In the genomic region with DNA sequence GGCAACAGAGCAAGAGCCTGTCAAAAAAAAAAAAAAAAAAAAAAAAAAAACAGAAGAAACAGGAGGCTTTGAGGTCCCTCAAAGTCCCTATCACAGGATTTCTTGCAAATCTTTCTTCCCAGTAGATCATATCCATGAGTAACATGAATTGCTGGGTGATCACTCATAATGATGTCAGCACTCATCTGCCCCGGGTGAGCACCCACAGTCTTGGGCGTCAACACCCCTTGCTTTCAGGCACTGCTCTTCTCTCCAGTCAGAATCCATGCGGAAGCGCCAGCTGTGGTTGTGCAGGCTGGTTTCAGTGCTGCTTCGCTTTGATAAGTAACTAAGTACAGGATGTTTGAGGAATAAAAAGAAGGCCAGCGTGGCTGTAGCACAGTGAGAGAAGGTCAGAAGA, we compare ENCODE assay signal across 27 cellular contexts.
DNase-seq lines count a peak whose midpoint lies in the region; FAIRE-seq and TF ChIP-seq lines count a peak whose summit lies in the region.
"Had no signal": no experiment of that assay in that cellular context is flagged by ENCODE, and none has a peak within 500 bp of the region (broad histone marks: within the 10 kb centered on the region; RNA-seq: fewer than 3 reads in every experiment).

No MANE protein-coding gene starts in this region.

- in situ Hi-C loops in ACHN (cut with HindIII; ENCODE audit: low pct_ligation_motif_present, low pct_unique_long_range_greater_than_20kb, low sequenced_read_pairs) (no loop called here), GM13977 (cut with MboI; ENCODE audit: low pct_unique_long_range_greater_than_20kb, low sequenced_read_pairs, unreplicated experiment) (no loop called here)

- DNase-seq in ACHN = peak; percentile 93
- peak; percentile 84 for DNase-seq in HK-2 (ENCODE audit: unreplicated experiment)
- peak; percentile 13 for DNase-seq in RPMI8226
- peak; percentile 16 for DNase-seq in fibroblast of mammary gland (ENCODE audit: low read depth)
- no peak for DNase-seq in HTR-8/SVneo (ENCODE audit: insufficient read length, low spot score)
- no peak for DNase-seq in GM13977 (ENCODE audit: low spot score)
- no peak for DNase-seq in NCI-H128 (lab: John Stamatoyannopoulos, UW; ENCODE audit: unreplicated experiment)
- DNase-seq in iPS-NIHi11 (ENCODE audit: low spot score) = no peak
- DNase-seq: activated B cell treated with CpG ODN at 0.5 μM for 24 hours; activated CD4-positive, alpha-beta T cell treated with anti-CD3 and anti-CD28 coated beads, Interleukin-2, amount 50 U/mL, for 4 hours; activated CD8-positive, alpha-beta memory T cell treated with anti-CD3 and anti-CD28 coated beads, Interleukin-2, amount 50 U/mL, for 4 hours; Caco-2; dorsolateral prefrontal cortex; foreskin fibroblast; left ventricle myocardium inferior; naive thymus-derived CD4-positive, alpha-beta T cell; NCI-H1048; NCI-H187; NCI-H69; nucleus accumbens; small intestine; stimulated activated CD4-positive, alpha-beta T cell treated with anti-CD3 and anti-CD28 coated beads, Interleukin-2, amount 100 ng/mL, for 24 hours; trophoblast cell had no signal

- TF ChIP-seq CTCF in fibroblast of mammary gland (conservative IDR thresholded peaks at IDR 0.05; ENCODE audit: control insufficient read depth, insufficient read depth, low read depth, low read length) (no peak), GM13977 (IDR thresholded peaks at IDR 0.05; ENCODE audit: extremely low read depth, insufficient read depth, missing control alignments) (no peak)

- FAIRE-seq in HTR-8/SVneo (lab: Jason Lieb, UNC) = no peak
- FAIRE-seq: A549, astrocyte, endothelial cell of umbilical vein, small intestine had no signal

- no peak overlapping the region for H3K4me3 ChIP-seq in fibroblast of mammary gland (ENCODE audit: control insufficient read depth, low read depth, low read length)
- H3K4me3 ChIP-seq: A549, dorsolateral prefrontal cortex, hepatocyte, left ventricle myocardium inferior had no signal

Comparison
In these comparisons a context has a peak if more than half of its experiments do, and no peak if none do; other contexts are left out.
1. DNase-seq: peak in ACHN (single experiment), HK-2 (single experiment), RPMI8226 (single experiment) and fibroblast of mammary gland (single experiment); none in HTR-8/SVneo (single experiment), GM13977 (single experiment), NCI-H128 (single experiment) and iPS-NIHi11 (single experiment).